In the genomic region with DNA sequence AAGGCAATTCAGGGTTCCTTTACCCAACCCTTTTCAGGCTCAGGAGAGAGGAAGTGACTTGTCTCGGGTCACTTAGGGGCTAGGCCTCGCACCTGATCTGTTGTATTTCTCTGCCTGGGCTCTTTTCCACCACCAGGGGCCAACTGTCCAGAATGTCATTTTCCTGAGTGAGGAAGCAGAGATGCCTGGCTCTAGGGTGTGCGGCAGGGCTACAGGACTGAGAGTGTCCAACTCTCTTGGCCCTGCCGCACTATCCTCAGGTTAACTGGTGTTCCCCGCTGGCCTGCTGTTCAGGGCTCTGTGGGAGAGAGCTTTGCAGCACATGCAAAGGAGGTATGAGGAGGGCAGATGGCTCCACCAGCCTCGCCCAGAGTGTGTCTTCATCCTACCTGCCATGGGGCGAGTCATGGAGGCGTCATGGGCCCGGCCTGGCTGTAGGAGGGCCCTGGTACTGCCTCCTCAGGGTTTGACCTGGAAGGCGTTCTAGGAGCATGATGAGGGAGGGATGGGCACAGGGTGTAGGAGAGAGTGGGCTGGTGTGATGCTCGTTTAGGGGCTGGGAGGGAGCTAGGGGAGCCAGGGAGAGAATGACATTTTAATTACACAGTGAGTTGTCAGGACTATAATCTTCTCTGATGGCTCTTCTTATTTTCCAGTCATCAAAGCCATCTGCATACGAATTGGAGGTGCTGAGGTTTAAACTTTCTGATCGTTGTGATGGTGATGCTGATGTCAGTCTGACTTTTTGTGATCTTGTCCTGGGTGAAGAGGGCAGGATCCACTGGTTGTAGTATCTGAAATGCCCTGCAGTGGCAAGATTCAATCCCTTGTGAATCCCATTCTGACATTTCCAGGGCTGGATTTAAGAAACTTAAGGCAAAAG, we compare ENCODE assay signal across 2 cellular contexts.
A peak's percentile ranks its signal among the peaks of the same experiment; 100 is the strongest.
TF ChIP-seq lines count a peak whose summit lies in the region.

No MANE protein-coding gene starts in this region.

TF ChIP-seq in HCT116, 20 proteins besides CTCF, POLR2A, EP300 and RAD21:
- TF ChIP-seq JUND (IDR thresholded peaks at IDR 0.05) (no peak), SIN3A (IDR thresholded peaks at IDR 0.05; ENCODE audit: low read depth) (no peak), CEBPB (IDR thresholded peaks at IDR 0.05; ENCODE audit: low read depth) (no peak), EZH2 (IDR thresholded peaks at IDR 0.05) (no peak), ZNF274 (IDR thresholded peaks at IDR 0.05; ENCODE audit: low read depth, low read length) (no peak), FOSL1 (IDR thresholded peaks at IDR 0.05; ENCODE audit: low read depth) (no peak)
- TF ChIP-seq, protein P1, sequence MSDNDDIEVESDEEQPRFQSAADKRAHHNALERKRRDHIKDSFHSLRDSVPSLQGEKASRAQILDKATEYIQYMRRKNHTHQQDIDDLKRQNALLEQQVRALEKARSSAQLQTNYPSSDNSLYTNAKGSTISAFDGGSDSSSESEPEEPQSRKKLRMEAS (IDR thresholded peaks at IDR 0.05), result no peak
- TF ChIP-seq, protein P2, sequence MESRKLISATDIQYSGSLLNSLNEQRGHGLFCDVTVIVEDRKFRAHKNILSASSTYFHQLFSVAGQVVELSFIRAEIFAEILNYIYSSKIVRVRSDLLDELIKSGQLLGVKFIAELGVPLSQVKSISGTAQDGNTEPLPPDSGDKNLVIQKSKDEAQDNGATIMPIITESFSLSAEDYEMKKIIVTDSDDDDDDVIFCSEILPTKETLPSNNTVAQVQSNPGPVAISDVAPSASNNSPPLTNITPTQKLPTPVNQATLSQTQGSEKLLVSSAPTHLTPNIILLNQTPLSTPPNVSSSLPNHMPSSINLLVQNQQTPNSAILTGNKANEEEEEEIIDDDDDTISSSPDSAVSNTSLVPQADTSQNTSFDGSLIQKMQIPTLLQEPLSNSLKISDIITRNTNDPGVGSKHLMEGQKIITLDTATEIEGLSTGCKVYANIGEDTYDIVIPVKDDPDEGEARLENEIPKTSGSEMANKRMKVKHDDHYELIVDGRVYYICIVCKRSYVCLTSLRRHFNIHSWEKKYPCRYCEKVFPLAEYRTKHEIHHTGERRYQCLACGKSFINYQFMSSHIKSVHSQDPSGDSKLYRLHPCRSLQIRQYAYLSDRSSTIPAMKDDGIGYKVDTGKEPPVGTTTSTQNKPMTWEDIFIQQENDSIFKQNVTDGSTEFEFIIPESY (IDR thresholded peaks at IDR 0.05; ENCODE audit: extremely low read depth, insufficient replicate concordance, low read length), result no peak

TF ChIP-seq in H1, 55 proteins besides CTCF, POLR2A, EP300 and RAD21:
- TF ChIP-seq BCL11A (IDR thresholded peaks at IDR 0.05; ENCODE audit: low read depth in 2 of 2, low read length in 2 of 2) (no peak), TAF7 (optimal IDR thresholded peaks at IDR 0.05; ENCODE audit: borderline replicate concordance, low read depth, low read length) (no peak), SP2 (IDR thresholded peaks at IDR 0.05; ENCODE audit: low read length) (no peak), NANOG (IDR thresholded peaks at IDR 0.05; ENCODE audit: insufficient read depth, low read depth, low read length, poor library complexity, severe bottlenecking) (peak; percentile 61), RFX5 (IDR thresholded peaks at IDR 0.05; ENCODE audit: borderline replicate concordance, low read depth, low read length) (no peak), KDM5A (IDR thresholded peaks at IDR 0.05; ENCODE audit: low read length) (no peak)
